Comparison of ENCODE assay signal across 1 cellular context in the genomic region with DNA sequence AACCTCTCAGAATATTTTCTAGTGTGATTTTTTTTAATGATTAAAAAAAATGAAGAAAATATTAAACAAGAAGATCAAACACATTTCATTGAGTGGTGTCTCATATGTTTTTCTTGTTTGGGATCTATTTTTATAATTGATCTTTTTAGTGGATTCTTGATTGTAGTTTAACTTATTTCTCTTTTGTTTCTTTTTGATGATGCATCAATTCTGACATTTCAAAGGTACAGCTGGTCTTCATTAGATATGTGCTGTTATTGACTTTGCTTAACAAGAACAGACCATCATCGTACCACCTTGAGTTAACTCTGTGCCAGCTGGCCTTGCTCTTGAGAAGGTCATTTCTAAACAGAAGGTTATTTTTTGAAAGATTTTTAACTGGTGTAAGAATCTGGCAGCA.
TF ChIP-seq lines count a peak whose summit lies in the region.

No MANE protein-coding gene starts in this region.

TF ChIP-seq in K562, 482 proteins besides CTCF, POLR2A, EP300 and RAD21 (continued from another document):
- TF ChIP-seq, protein P1, sequence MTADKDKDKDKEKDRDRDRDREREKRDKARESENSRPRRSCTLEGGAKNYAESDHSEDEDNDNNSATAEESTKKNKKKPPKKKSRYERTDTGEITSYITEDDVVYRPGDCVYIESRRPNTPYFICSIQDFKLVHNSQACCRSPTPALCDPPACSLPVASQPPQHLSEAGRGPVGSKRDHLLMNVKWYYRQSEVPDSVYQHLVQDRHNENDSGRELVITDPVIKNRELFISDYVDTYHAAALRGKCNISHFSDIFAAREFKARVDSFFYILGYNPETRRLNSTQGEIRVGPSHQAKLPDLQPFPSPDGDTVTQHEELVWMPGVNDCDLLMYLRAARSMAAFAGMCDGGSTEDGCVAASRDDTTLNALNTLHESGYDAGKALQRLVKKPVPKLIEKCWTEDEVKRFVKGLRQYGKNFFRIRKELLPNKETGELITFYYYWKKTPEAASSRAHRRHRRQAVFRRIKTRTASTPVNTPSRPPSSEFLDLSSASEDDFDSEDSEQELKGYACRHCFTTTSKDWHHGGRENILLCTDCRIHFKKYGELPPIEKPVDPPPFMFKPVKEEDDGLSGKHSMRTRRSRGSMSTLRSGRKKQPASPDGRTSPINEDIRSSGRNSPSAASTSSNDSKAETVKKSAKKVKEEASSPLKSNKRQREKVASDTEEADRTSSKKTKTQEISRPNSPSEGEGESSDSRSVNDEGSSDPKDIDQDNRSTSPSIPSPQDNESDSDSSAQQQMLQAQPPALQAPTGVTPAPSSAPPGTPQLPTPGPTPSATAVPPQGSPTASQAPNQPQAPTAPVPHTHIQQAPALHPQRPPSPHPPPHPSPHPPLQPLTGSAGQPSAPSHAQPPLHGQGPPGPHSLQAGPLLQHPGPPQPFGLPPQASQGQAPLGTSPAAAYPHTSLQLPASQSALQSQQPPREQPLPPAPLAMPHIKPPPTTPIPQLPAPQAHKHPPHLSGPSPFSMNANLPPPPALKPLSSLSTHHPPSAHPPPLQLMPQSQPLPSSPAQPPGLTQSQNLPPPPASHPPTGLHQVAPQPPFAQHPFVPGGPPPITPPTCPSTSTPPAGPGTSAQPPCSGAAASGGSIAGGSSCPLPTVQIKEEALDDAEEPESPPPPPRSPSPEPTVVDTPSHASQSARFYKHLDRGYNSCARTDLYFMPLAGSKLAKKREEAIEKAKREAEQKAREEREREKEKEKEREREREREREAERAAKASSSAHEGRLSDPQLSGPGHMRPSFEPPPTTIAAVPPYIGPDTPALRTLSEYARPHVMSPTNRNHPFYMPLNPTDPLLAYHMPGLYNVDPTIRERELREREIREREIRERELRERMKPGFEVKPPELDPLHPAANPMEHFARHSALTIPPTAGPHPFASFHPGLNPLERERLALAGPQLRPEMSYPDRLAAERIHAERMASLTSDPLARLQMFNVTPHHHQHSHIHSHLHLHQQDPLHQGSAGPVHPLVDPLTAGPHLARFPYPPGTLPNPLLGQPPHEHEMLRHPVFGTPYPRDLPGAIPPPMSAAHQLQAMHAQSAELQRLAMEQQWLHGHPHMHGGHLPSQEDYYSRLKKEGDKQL (CRISPR knock-in tag; IDR thresholded peaks at IDR 0.05; ENCODE audit: borderline replicate concordance) = no peak
- TF ChIP-seq, protein P2, sequence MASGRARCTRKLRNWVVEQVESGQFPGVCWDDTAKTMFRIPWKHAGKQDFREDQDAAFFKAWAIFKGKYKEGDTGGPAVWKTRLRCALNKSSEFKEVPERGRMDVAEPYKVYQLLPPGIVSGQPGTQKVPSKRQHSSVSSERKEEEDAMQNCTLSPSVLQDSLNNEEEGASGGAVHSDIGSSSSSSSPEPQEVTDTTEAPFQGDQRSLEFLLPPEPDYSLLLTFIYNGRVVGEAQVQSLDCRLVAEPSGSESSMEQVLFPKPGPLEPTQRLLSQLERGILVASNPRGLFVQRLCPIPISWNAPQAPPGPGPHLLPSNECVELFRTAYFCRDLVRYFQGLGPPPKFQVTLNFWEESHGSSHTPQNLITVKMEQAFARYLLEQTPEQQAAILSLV (tag; IDR thresholded peaks at IDR 0.05) = no peak
- no peak for TF ChIP-seq SIN3B (IDR thresholded peaks at IDR 0.05; ENCODE audit: low read depth)
- TF ChIP-seq, protein P3, sequence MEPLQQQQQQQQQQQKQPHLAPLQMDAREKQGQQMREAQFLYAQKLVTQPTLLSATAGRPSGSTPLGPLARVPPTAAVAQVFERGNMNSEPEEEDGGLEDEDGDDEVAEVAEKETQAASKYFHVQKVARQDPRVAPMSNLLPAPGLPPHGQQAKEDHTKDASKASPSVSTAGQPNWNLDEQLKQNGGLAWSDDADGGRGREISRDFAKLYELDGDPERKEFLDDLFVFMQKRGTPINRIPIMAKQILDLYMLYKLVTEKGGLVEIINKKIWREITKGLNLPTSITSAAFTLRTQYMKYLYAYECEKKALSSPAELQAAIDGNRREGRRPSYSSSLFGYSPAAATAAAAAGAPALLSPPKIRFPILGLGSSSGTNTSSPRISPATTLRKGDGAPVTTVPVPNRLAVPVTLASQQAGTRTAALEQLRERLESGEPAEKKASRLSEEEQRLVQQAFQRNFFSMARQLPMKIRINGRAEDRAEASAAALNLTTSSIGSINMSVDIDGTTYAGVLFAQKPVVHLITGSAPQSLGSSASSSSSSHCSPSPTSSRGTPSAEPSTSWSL (CRISPR knock-in tag; IDR thresholded peaks at IDR 0.05; ENCODE audit: borderline replicate concordance) = no peak
- TF ChIP-seq SREBF2 (CRISPR knock-in tag; IDR thresholded peaks at IDR 0.05) = no peak
- TF ChIP-seq C11orf30 (IDR thresholded peaks at IDR 0.05; ENCODE audit: low read depth) = peak; percentile 64
- TF ChIP-seq SMARCB1 (IDR thresholded peaks at IDR 0.05; ENCODE audit: insufficient read length, low read depth) = no peak
- no peak for TF ChIP-seq POLR3A (IDR thresholded peaks at IDR 0.05; ENCODE audit: borderline replicate concordance, extremely low read depth, insufficient read depth, insufficient read length)
- TF ChIP-seq TAF15 (IDR thresholded peaks at IDR 0.05; ENCODE audit: low read depth, low read length) = no peak
- 0 out of 2 replicates have a peak, but pooled peaks have one; percentile 4 for TF ChIP-seq MAFF (IDR thresholded peaks at IDR 0.05; ENCODE audit: low read length)
- TF ChIP-seq ZNF407 (IDR thresholded peaks at IDR 0.05; ENCODE audit: low read depth) = no peak
